ENCODE assay signal across 9 cellular contexts in the genomic region with DNA sequence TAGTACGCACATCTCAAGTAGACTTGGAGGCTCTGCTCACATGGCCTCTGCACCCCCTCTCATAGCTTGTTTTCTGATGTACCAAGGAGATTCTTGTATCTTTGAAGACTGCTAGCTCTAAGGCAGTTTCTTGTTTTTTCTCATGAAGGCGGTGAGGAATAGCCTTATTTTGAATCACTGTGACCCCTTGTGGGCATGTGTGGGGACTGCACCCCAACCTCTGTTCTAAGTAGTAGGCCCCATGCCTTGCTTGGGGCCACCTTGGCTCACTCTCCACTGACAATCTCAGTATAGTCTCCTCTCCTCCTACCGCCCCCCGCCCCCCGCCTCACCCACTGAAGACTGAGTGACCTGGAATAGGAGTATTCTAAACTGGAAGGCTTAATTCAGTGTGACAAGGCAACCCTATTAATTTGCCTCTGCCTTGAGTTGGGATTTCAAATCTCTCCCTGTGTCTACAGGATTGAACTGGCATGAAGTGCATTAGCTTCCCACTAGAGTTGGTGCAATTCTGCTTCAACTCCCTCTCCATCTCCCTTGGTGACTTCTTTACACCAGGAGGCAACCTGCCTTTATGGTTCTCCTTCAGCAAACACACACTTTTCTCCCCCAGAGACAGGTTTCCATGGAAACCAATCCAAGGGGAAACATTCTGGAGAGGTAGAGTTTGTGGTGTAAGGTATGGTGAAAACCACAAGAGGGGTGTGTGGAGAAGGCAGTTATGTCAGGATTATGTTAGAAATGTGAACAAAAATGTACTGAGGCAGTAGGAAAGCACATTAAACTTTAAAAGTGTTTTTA.
DNase-seq lines count a peak whose midpoint lies in the region; ATAC-seq and TF ChIP-seq lines count a peak whose summit lies in the region.
"Had no signal": no experiment of that assay in that cellular context is flagged by ENCODE, and none has a peak within 500 bp of the region (broad histone marks: within the 10 kb centered on the region; RNA-seq: fewer than 3 reads in every experiment).

No MANE protein-coding gene starts in this region.

- H3K9ac ChIP-seq in SK-N-MC (ENCODE audit: insufficient read length), result no peak overlapping the region
- H3K9ac ChIP-seq: BLaER1 had no signal

- intact Hi-C loops in heart right ventricle (cut with DNase I), result loop anchor here in 1 of 10 donors (5.0 kb wide), 1 partner anchor 154 kb away; no protein-coding TSS in a partner anchor

- TF ChIP-seq CTCF in heart right ventricle (IDR thresholded peaks at IDR 0.05), result peak; percentile 47 to 80 (median 74)

- 73% methylated on average over 5 of the region's 5 CpGs for WGBS in heart right ventricle, 2 donors

- H3K4me3 ChIP-seq in SK-N-MC, result no peak overlapping the region
- no peak overlapping the region for H3K4me3 ChIP-seq in heart right ventricle
- H3K4me3 ChIP-seq: BLaER1 had no signal

- H3K27me3 ChIP-seq in heart right ventricle, result no peaks in the 10 kb centered on the region
- H3K27me3 ChIP-seq: BLaER1 had no signal

- DNase-seq in NCI-H146 (lab: John Stamatoyannopoulos, UW) (peak; percentile 26), NCI-H146 treated with DMSO at 0.1 percent for 48 hours (lab: John Stamatoyannopoulos, UW; ENCODE audit: unreplicated experiment) (no peak), SK-N-MC (ENCODE audit: low read depth, low spot score) (peak; percentile 26), heart right ventricle (peak; percentile 41 to 45), renal cortical epithelial cell (ENCODE audit: low read depth) (peak; percentile 52), cerebellar nuclear complex (lab: John Stamatoyannopoulos, UW) (no peak)
- DNase-seq in activated naive CD4-positive, alpha-beta T cell treated with anti-CD3 and anti-CD28 coated beads, Interleukin-2, amount 50 U/mL, for 16 hours, result peak; percentile 66

- ATAC-seq in HG03571 (IDR thresholded peaks at IDR 0.05; ENCODE audit: unreplicated experiment), result peak; percentile 74
- ATAC-seq in heart right ventricle, result peak; percentile 37 to 78 (median 68)

- H3K27ac ChIP-seq in SK-N-MC, result no peak overlapping the region
- no peak overlapping the region for H3K27ac ChIP-seq in heart right ventricle
- H3K27ac ChIP-seq: BLaER1 had no signal

- H3K4me1 ChIP-seq in heart right ventricle, result peaks cover 0 to 34% (median 11%) of the 10 kb centered on the region in 9 donors

- H3K36me3 ChIP-seq in SK-N-MC (ENCODE audit: insufficient read depth, low read length), result no peaks in the 10 kb centered on the region
- H3K36me3 ChIP-seq in heart right ventricle, result no peaks in the 10 kb centered on the region
- H3K36me3 ChIP-seq: BLaER1 had no signal

- no peaks in the 10 kb centered on the region for H3K9me3 ChIP-seq in SK-N-MC (ENCODE audit: low read depth, low read length)
- H3K9me3 ChIP-seq in heart right ventricle, result peaks cover 0 to 26% (median 0%) of the 10 kb centered on the region in 11 donors

Comparison
In these comparisons a context has a peak if more than half of its experiments do, and no peak if none do; other contexts are left out.
1. DNase-seq: peak in NCI-H146 (single experiment), SK-N-MC (single experiment), activated naive CD4-positive, alpha-beta T cell treated with anti-CD3 and anti-CD28 coated beads, Interleukin-2, amount 50 U/mL, for 16 hours (single experiment), heart right ventricle (2 of 2) and renal cortical epithelial cell (single experiment); none in NCI-H146 treated with DMSO at 0.1 percent for 48 hours (single experiment) and cerebellar nuclear complex (0 of 2).